19 cellular contexts compared by ENCODE assay signal in genomic region chr1:13901041-13901440, GRCh38.
DNase-seq lines count a peak whose midpoint lies in the region; ATAC-seq and TF ChIP-seq lines count a peak whose summit lies in the region.
"Had no signal": no experiment of that assay in that cellular context is flagged by ENCODE, and none has a peak within 500 bp of the region (broad histone marks: within the 10 kb centered on the region; RNA-seq: fewer than 3 reads in every experiment).

No MANE protein-coding gene starts in this region.

- in situ Hi-C loops in G401 (cut with HindIII; ENCODE audit: low sequenced_read_pairs), result no loop called here

- peak; percentile 3 for DNase-seq in AG10803 (ENCODE audit: low read depth)
- peak; percentile 76 for DNase-seq in NCI-H1105 (lab: John Stamatoyannopoulos, UW)
- DNase-seq in NCI-H526 (lab: John Stamatoyannopoulos, UW), result peak; percentile 27 to 47
- DNase-seq in fibroblast of mammary gland (ENCODE audit: low read depth), result peak; percentile 62
- no peak for DNase-seq in OCI-M1 (lab: John Stamatoyannopoulos, UW)
- DNase-seq in G401 (ENCODE audit: low spot score), result no peak
- DNase-seq: activated CD4-positive, alpha-beta T cell treated with anti-CD3 and anti-CD28 coated beads for 36 hours; activated naive CD4-positive, alpha-beta T cell treated with anti-CD3 and anti-CD28 coated beads, Interleukin-2, amount 10 ng/mL, durations not matched to agents 7 days and 5 days; amygdala; Calu3; cortex of kidney; GOT3; left ventricle myocardium superior; NCI-H187 treated with DMSO at 0.1 percent for 48 hours; nephron progenitor cell; PC-9 had no signal

- TF ChIP-seq CTCF in AG10803 (conservative IDR thresholded peaks at IDR 0.05; ENCODE audit: low read length) (no peak), fibroblast of mammary gland (conservative IDR thresholded peaks at IDR 0.05; ENCODE audit: control insufficient read depth, insufficient read depth, low read depth, low read length) (no peak)

- no peak for ATAC-seq in HG02981 (IDR thresholded peaks at IDR 0.05; ENCODE audit: unreplicated experiment)
- ATAC-seq in GM21390 (IDR thresholded peaks at IDR 0.05; ENCODE audit: unreplicated experiment), result no peak
- ATAC-seq: activated CD4-positive, alpha-beta T cell treated with anti-CD3 and anti-CD28 coated beads for 36 hours; left ventricle myocardium superior had no signal

- H3K4me3 ChIP-seq in AG10803 (ENCODE audit: low read length), result no peak overlapping the region
- no peak overlapping the region for H3K4me3 ChIP-seq in fibroblast of mammary gland (ENCODE audit: control insufficient read depth, low read depth, low read length)
- H3K4me3 ChIP-seq: BLaER1 treated with 17β-estradiol and CSF1 and Interleukin-3, amounts not matched to agents 10 nM and 100 nM; PC-9 had no signal

Comparison
In these comparisons a context has a peak if more than half of its experiments do, and no peak if none do; other contexts are left out.
1. DNase-seq: peak in AG10803 (single experiment), NCI-H1105 (single experiment), NCI-H526 (2 of 2) and fibroblast of mammary gland (single experiment); none in OCI-M1 (single experiment) and G401 (single experiment).